8 cellular contexts compared by ENCODE assay signal in the genomic region with DNA sequence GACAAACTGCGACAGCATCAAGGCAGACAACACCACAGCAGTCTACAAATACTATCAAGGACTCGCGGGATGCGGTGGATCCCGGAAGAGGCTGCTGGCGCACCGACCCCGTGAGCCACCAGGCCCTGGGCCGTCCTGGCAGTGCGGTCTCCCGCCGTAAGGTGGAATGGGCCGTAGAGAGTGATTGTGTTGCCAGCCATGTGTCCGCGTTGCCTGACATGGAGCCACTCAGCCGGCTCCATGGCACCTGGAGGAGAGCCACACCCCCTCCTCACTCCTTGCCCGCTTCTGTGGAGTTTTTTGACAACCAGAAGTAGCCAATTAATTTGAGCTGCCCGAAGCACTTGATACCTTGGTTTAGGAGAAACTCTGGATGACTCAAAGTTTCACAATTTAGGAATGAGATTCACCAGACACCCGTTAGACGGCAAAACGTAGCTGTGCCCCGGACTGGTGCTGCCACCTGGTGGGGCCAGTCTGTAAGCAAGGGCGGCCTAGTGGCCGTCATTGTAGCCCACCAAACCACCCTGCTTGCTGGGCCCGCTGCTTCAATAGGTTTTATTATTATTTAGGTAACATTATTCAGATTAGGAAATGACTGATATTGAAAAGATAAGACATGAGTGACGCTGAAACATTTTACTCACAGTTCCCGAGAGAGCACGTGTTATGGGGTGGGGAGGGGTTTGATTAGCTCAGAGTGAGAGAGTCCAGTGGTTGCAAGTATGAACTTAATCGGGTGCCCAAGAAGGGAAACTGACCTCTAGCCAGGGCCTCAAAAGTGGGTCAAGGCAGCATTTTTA. TPM values are rescaled to one million over a fixed set of nuclear protein-coding genes. Genes with fewer than 3 reads are reported as not detected.
A peak's percentile ranks its signal among the peaks of the same experiment; 100 is the strongest.
DNase-seq lines count a peak whose midpoint lies in the region; ATAC-seq and TF ChIP-seq lines count a peak whose summit lies in the region.

No MANE protein-coding gene starts in this region.

- no peaks in the 10 kb centered on the region for H3K36me3 ChIP-seq in Loucy (ENCODE audit: insufficient read depth, low read length)

- peak; percentile 68 to 79 for ATAC-seq in right cardiac atrium
- no peak for ATAC-seq in HG02840 (IDR thresholded peaks at IDR 0.05; ENCODE audit: low FRiP score, unreplicated experiment)

- H2AFZ ChIP-seq in Loucy (ENCODE audit: low read length): peak overlapping the region; percentile 68

- WGBS in right cardiac atrium: 20% methylated on average over 29 of the region's 29 CpGs

- H3K4me2 ChIP-seq in Loucy (ENCODE audit: low read depth, low read length, poor library complexity, severe bottlenecking): no peak overlapping the region

- H4K20me1 ChIP-seq in Loucy (ENCODE audit: insufficient read depth, low read length, poor library complexity, severe bottlenecking): no peaks in the 10 kb centered on the region

- no peaks in the 10 kb centered on the region for H3K4me1 ChIP-seq in Loucy (ENCODE audit: insufficient read depth, low read length, poor library complexity, severe bottlenecking)
- no peaks in the 10 kb centered on the region for H3K4me1 ChIP-seq in right cardiac atrium (ENCODE audit: control insufficient read depth, insufficient read depth, low read length)

- no peaks in the 10 kb centered on the region for H3K79me2 ChIP-seq in Loucy (ENCODE audit: insufficient read depth, low read length)

- H3F3A ChIP-seq in Loucy (ENCODE audit: low read depth): no peaks in the 10 kb centered on the region

- no peak overlapping the region for H3K27ac ChIP-seq in right cardiac atrium (ENCODE audit: low read length)

- no peak overlapping the region for H3K9ac ChIP-seq in Loucy (ENCODE audit: low read depth, low read length, poor library complexity, severe bottlenecking)

- H3K9me3 ChIP-seq in Loucy (ENCODE audit: insufficient read depth, low read depth, low read length) (no peaks in the 10 kb centered on the region), right cardiac atrium (ENCODE audit: control insufficient read depth, low read length) (no peaks in the 10 kb centered on the region)

- H3K4me3 ChIP-seq in GM08714 (ENCODE audit: low read length) (peak overlapping the region; percentile 17; the same call in 1 of the 2 replicates), Loucy (ENCODE audit: low read length, poor library complexity, severe bottlenecking) (no peak overlapping the region), right cardiac atrium (ENCODE audit: low read length) (no peak overlapping the region), skeletal muscle cell (ENCODE audit: low read depth, low read length) (no peak overlapping the region)

- DNase-seq in H4 (ENCODE audit: low spot score): peak; percentile 67
- DNase-seq in T-helper 2 cell: peak; percentile 37 to 69 (median 52)
- DNase-seq in amniotic stem cell (lab: John Stamatoyannopoulos, UW): peak; percentile 45
- peak; percentile 76 to 91 (median 88) for DNase-seq in right cardiac atrium
- peak; percentile 53 for DNase-seq in skeletal muscle cell (ENCODE audit: low read depth)

- no peaks in the 10 kb centered on the region for H3K27me3 ChIP-seq in Loucy (ENCODE audit: insufficient read depth, low read length, poor library complexity, severe bottlenecking)
- no peaks in the 10 kb centered on the region for H3K27me3 ChIP-seq in right cardiac atrium (ENCODE audit: control insufficient read depth, insufficient read depth)

- no peaks in the 10 kb centered on the region for H3K9me2 ChIP-seq in Loucy (replicated peaks; ENCODE audit: low read depth, low read length)

- intact Hi-C loops in right cardiac atrium (cut with DNase I): loop anchor here in 3 of 4 donors (5.0 to 10.0 kb wide), 3 partner anchors 148 to 175 kb away; a partner anchor contains a TSS

- peak; percentile 94 for TF ChIP-seq CTCF in Loucy (conservative IDR thresholded peaks at IDR 0.05; ENCODE audit: low read length)

RNA-seq across cellular contexts. Expression of a gene that starts 10.2 kb away (rescaled TPM):
- total RNA-seq in H4 (2014; rRNA removed; shearing (Covaris generic)): 110 and 112 TPM in 2 replicates
- 10 to 100 TPM; 48.0 to 59.9 (median 55.8) TPM for total RNA-seq in right cardiac atrium
- polyA plus RNA-seq in right cardiac atrium: 50.4 TPM

RNA-seq across cellular contexts. Expression of a gene that starts 23.4 kb away (rescaled TPM):
- 14.1 and 15.7 TPM in 2 replicates for total RNA-seq in H4 (2014; rRNA removed; shearing (Covaris generic))
- 10 to 100 TPM; 22.9 to 26.0 (median 24.8) TPM for total RNA-seq in right cardiac atrium
- polyA plus RNA-seq in right cardiac atrium: 16.4 TPM
